Comparison of ENCODE assay signal across 1 cellular context in genomic region chr17:31388351-31388750, GRCh38.
TF ChIP-seq lines count a peak whose summit lies in the region.

No MANE protein-coding gene starts in this region.

TF ChIP-seq in H1, 55 proteins besides CTCF, POLR2A, EP300 and RAD21:
- TF ChIP-seq CHD2 (IDR thresholded peaks at IDR 0.05; ENCODE audit: low read length) = no peak
- TF ChIP-seq HDAC6 (IDR thresholded peaks at IDR 0.05; ENCODE audit: low read depth, low read length) = no peak
- TF ChIP-seq CEBPB (IDR thresholded peaks at IDR 0.05; ENCODE audit: low read depth, low read length) = no peak
- TF ChIP-seq, protein P1, sequence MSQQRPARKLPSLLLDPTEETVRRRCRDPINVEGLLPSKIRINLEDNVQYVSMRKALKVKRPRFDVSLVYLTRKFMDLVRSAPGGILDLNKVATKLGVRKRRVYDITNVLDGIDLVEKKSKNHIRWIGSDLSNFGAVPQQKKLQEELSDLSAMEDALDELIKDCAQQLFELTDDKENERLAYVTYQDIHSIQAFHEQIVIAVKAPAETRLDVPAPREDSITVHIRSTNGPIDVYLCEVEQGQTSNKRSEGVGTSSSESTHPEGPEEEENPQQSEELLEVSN (IDR thresholded peaks at IDR 0.05) = no peak
- TF ChIP-seq EGR1 (IDR thresholded peaks at IDR 0.05; ENCODE audit: borderline replicate concordance, low read depth, low read length) = no peak
- TF ChIP-seq POLR2AphosphoS5 (IDR thresholded peaks at IDR 0.05; ENCODE audit: low read depth, low read length) = no peak
